Comparison of ENCODE assay signal across 1 cellular context in the genomic region with DNA sequence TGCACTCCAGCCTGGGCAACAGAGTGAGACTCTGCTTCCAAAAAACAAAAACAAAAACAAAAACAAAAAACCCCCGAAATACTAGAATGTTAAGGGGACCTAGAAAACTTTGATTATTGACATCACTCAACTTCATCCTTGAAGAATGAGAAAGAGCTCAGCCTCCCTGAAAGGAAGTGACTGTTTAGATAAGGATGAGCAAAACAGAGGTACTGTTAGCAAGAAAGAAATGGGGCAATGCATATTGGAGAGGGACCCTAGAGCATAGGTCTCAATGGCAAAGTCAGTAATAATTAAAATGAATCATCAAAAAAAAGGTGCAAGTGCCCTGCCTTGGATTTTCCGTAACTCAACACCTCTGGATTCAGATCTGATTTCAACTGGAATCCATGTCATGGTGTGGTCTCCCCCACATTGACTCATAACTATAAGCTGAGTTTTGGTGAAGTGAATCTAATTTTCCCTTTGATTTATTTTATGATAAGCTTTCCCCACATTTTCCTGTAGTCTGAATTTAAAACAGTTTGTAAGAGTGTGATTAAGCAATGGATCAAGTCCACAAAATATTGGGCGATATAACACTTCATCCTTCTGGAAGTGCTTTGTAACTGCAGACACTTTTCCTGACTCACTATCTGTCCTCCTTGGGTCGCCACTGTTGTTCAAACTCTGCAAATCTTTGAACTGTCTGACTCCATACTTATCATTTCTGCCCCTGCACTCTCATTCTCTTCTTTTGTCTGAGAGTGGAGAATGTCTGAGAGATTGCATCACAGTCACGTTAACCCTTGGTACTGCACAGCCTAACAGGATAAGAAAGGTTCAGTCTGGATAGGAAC.
A peak's percentile ranks its signal among the peaks of the same experiment; 100 is the strongest.
TF ChIP-seq lines count a peak whose summit lies in the region.

No MANE protein-coding gene starts in this region.

TF ChIP-seq in HepG2, 621 proteins besides CTCF, POLR2A, EP300 and RAD21 (continued from another document):
- TF ChIP-seq, protein P1, sequence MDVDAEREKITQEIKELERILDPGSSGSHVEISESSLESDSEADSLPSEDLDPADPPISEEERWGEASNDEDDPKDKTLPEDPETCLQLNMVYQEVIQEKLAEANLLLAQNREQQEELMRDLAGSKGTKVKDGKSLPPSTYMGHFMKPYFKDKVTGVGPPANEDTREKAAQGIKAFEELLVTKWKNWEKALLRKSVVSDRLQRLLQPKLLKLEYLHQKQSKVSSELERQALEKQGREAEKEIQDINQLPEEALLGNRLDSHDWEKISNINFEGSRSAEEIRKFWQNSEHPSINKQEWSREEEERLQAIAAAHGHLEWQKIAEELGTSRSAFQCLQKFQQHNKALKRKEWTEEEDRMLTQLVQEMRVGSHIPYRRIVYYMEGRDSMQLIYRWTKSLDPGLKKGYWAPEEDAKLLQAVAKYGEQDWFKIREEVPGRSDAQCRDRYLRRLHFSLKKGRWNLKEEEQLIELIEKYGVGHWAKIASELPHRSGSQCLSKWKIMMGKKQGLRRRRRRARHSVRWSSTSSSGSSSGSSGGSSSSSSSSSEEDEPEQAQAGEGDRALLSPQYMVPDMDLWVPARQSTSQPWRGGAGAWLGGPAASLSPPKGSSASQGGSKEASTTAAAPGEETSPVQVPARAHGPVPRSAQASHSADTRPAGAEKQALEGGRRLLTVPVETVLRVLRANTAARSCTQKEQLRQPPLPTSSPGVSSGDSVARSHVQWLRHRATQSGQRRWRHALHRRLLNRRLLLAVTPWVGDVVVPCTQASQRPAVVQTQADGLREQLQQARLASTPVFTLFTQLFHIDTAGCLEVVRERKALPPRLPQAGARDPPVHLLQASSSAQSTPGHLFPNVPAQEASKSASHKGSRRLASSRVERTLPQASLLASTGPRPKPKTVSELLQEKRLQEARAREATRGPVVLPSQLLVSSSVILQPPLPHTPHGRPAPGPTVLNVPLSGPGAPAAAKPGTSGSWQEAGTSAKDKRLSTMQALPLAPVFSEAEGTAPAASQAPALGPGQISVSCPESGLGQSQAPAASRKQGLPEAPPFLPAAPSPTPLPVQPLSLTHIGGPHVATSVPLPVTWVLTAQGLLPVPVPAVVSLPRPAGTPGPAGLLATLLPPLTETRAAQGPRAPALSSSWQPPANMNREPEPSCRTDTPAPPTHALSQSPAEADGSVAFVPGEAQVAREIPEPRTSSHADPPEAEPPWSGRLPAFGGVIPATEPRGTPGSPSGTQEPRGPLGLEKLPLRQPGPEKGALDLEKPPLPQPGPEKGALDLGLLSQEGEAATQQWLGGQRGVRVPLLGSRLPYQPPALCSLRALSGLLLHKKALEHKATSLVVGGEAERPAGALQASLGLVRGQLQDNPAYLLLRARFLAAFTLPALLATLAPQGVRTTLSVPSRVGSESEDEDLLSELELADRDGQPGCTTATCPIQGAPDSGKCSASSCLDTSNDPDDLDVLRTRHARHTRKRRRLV (CRISPR knock-in tag; IDR thresholded peaks at IDR 0.05), result no peak
- TF ChIP-seq SOX13 (IDR thresholded peaks at IDR 0.05) (no peak), SOX13 (CRISPR knock-in tag; conservative IDR thresholded peaks at IDR 0.05 in 1 of 2, IDR thresholded peaks at IDR 0.05 in 1 of 2) (peak in 1 of 2 experiments; percentile 40; a peak in 1 of 4 replicates), CEBPG (CRISPR knock-in tag; IDR thresholded peaks at IDR 0.05) (peak; percentile 84)
